1 cellular context compared by ENCODE assay signal in genomic region chr17:30600062-30600829, GRCh38.
TF ChIP-seq lines count a peak whose summit lies in the region.

No MANE protein-coding gene starts in this region.

TF ChIP-seq in HepG2, 621 proteins besides CTCF, POLR2A, EP300 and RAD21 (continued from another document and continues in another):
- TF ChIP-seq ZNF678 (CRISPR knock-in tag; IDR thresholded peaks at IDR 0.05) (no peak; the same call in 1 of the 2 replicates), KDM5B (CRISPR knock-in tag; IDR thresholded peaks at IDR 0.05; ENCODE audit: borderline replicate concordance) (peak; percentile 80; the same call in 1 of the 2 replicates), CBX5 (CRISPR knock-in tag; IDR thresholded peaks at IDR 0.05; ENCODE audit: borderline replicate concordance) (no peak), KLF16 (CRISPR knock-in tag; IDR thresholded peaks at IDR 0.05) (peak in 1 of 2 experiments; percentile 60; a peak in 1 of 4 replicates), ZFY (CRISPR knock-in tag; IDR thresholded peaks at IDR 0.05) (peak; percentile 95), PRDM4 (CRISPR knock-in tag; IDR thresholded peaks at IDR 0.05; ENCODE audit: borderline replicate concordance) (no peak), ZBTB21 (CRISPR knock-in tag; IDR thresholded peaks at IDR 0.05) (no peak), ZNF746 (CRISPR knock-in tag; IDR thresholded peaks at IDR 0.05) (peak; percentile 63; the same call in 1 of the 2 replicates), ZBTB44 (CRISPR knock-in tag; IDR thresholded peaks at IDR 0.05) (no peak), ZNF567 (CRISPR knock-in tag; IDR thresholded peaks at IDR 0.05; ENCODE audit: borderline replicate concordance) (no peak), ETV5 (CRISPR knock-in tag; IDR thresholded peaks at IDR 0.05; ENCODE audit: borderline replicate concordance) (no peak), ZNF512 (CRISPR knock-in tag; IDR thresholded peaks at IDR 0.05) (no peak), ZNF44 (CRISPR knock-in tag; IDR thresholded peaks at IDR 0.05) (no peak), ZNF30 (CRISPR knock-in tag; IDR thresholded peaks at IDR 0.05) (no peak), PHF21A (CRISPR knock-in tag; IDR thresholded peaks at IDR 0.05) (peak; percentile 68), NCOA1 (CRISPR knock-in tag; IDR thresholded peaks at IDR 0.05) (no peak), MLXIP (CRISPR knock-in tag; IDR thresholded peaks at IDR 0.05; ENCODE audit: borderline replicate concordance) (no peak), ZNF160 (CRISPR knock-in tag; IDR thresholded peaks at IDR 0.05) (no peak), ZNF562 (CRISPR knock-in tag; IDR thresholded peaks at IDR 0.05; ENCODE audit: borderline replicate concordance) (no peak), ZNF781 (CRISPR knock-in tag; IDR thresholded peaks at IDR 0.05; ENCODE audit: borderline replicate concordance, not compliant biosample characterization) (no peak), POLR2AphosphoS2 (IDR thresholded peaks at IDR 0.05; ENCODE audit: low read depth, low read length) (no peak), EEA1 (CRISPR knock-in tag; IDR thresholded peaks at IDR 0.05; ENCODE audit: borderline replicate concordance) (no peak; the same call in 1 of the 2 replicates), YEATS2 (CRISPR knock-in tag; IDR thresholded peaks at IDR 0.05; ENCODE audit: borderline replicate concordance) (peak; percentile 43; the same call in 1 of the 2 replicates), HOXA7 (CRISPR knock-in tag; IDR thresholded peaks at IDR 0.05) (no peak), HINFP (CRISPR knock-in tag; IDR thresholded peaks at IDR 0.05; ENCODE audit: low read depth) (no peak), REST (IDR thresholded peaks at IDR 0.05; ENCODE audit: borderline replicate concordance in 1 of 2, low read depth in 1 of 2, low read length in 2 of 2) (no peak; a peak in 1 of 4 replicates), ZKSCAN8 (CRISPR knock-in tag; IDR thresholded peaks at IDR 0.05; ENCODE audit: borderline replicate concordance) (peak; percentile 100), NFYC (CRISPR knock-in tag; IDR thresholded peaks at IDR 0.05) (no peak), ZNF570 (CRISPR knock-in tag; IDR thresholded peaks at IDR 0.05; ENCODE audit: borderline replicate concordance) (no peak), BCLAF1 (IDR thresholded peaks at IDR 0.05) (no peak)
- TF ChIP-seq, protein P1, sequence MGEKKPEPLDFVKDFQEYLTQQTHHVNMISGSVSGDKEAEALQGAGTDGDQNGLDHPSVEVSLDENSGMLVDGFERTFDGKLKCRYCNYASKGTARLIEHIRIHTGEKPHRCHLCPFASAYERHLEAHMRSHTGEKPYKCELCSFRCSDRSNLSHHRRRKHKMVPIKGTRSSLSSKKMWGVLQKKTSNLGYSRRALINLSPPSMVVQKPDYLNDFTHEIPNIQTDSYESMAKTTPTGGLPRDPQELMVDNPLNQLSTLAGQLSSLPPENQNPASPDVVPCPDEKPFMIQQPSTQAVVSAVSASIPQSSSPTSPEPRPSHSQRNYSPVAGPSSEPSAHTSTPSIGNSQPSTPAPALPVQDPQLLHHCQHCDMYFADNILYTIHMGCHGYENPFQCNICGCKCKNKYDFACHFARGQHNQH (CRISPR knock-in tag; IDR thresholded peaks at IDR 0.05): peak; percentile 71; the same call in 1 of the 2 replicates
- TF ChIP-seq, protein P2, sequence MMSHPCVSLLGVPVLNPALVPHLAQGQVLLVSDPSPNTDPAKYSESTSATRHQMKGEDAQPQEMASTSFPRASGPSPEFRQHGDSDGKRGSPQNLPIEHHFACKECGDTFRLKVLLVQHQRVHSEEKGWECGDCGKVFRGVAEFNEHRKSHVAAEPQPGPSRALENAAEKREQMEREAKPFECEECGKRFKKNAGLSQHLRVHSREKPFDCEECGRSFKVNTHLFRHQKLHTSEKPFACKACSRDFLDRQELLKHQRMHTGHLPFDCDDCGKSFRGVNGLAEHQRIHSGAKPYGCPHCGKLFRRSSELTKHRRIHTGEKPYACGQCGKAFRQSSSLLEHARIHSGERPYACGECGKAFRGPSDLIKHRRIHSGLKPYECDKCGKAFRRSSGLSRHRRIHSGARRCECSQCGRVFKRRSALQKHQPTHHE (CRISPR knock-in tag; IDR thresholded peaks at IDR 0.05; ENCODE audit: borderline replicate concordance): no peak; the same call in 1 of the 2 replicates
- TF ChIP-seq, protein P3, sequence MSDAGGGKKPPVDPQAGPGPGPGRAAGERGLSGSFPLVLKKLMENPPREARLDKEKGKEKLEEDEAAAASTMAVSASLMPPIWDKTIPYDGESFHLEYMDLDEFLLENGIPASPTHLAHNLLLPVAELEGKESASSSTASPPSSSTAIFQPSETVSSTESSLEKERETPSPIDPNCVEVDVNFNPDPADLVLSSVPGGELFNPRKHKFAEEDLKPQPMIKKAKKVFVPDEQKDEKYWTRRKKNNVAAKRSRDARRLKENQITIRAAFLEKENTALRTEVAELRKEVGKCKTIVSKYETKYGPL (CRISPR knock-in tag; IDR thresholded peaks at IDR 0.05): no peak; the same call in 1 of the 2 replicates
- TF ChIP-seq, protein P4, sequence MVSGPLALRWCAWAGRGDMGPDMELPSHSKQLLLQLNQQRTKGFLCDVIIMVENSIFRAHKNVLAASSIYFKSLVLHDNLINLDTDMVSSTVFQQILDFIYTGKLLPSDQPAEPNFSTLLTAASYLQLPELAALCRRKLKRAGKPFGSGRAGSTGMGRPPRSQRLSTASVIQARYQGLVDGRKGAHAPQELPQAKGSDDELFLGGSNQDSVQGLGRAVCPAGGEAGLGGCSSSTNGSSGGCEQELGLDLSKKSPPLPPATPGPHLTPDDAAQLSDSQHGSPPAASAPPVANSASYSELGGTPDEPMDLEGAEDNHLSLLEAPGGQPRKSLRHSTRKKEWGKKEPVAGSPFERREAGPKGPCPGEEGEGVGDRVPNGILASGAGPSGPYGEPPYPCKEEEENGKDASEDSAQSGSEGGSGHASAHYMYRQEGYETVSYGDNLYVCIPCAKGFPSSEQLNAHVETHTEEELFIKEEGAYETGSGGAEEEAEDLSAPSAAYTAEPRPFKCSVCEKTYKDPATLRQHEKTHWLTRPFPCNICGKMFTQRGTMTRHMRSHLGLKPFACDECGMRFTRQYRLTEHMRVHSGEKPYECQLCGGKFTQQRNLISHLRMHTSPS (CRISPR knock-in tag; IDR thresholded peaks at IDR 0.05; ENCODE audit: low read depth): peak; percentile 96
